15 cellular contexts compared by ENCODE assay signal in genomic region chr15:90819390-90819789, GRCh38. TPM values are rescaled to one million over a fixed set of nuclear protein-coding genes. Genes with fewer than 3 reads are reported as not detected.
DNase-seq lines count a peak whose midpoint lies in the region; ATAC-seq lines count a peak whose summit lies in the region.
"Had no signal": no experiment of that assay in that cellular context is flagged by ENCODE, and none has a peak within 500 bp of the region (broad histone marks: within the 10 kb centered on the region; RNA-seq: fewer than 3 reads in every experiment).

No MANE protein-coding gene starts in this region.

- CTCF ChIA-PET in activated CD4-positive, alpha-beta memory T cell treated with anti-CD3 and anti-CD28 coated beads, Interleukin-2, amount 10 ng/mL, durations not matched to agents 7 days and 5 days (lab: Charles Lee), result no interaction called here

- ATAC-seq in activated T-cell treated with anti-CD3 and anti-CD28 coated beads, Interleukin-2, amount 50 U/mL, for 72 hours (replicated peaks in 1 of 2), result peak; percentile 10 to 24
- peak; percentile 52 to 64 for ATAC-seq in right cardiac atrium

- WGBS in right cardiac atrium, result 90% methylated on average over 6 of the region's 6 CpGs

- H3K27me3 ChIP-seq in right cardiac atrium (ENCODE audit: control insufficient read depth, insufficient read depth), result no peaks in the 10 kb centered on the region
- H3K27me3 ChIP-seq: dorsolateral prefrontal cortex had no signal

- no peaks in the 10 kb centered on the region for H3K9me3 Mint-ChIP-seq in activated T-cell treated with anti-CD3 and anti-CD28 coated beads, Interleukin-2, amount 50 U/mL, for 72 hours
- no peaks in the 10 kb centered on the region for H3K9me3 Mint-ChIP-seq in activated CD4-positive, alpha-beta memory T cell treated with anti-CD3 and anti-CD28 coated beads, Interleukin-2, amount 10 ng/mL, durations not matched to agents 7 days and 5 days
- H3K9me3 Mint-ChIP-seq: brain had no signal

- H3K4me1 Mint-ChIP-seq in activated T-cell treated with anti-CD3 and anti-CD28 coated beads, Interleukin-2, amount 50 U/mL, for 72 hours (ENCODE audit: low read depth), result peaks cover 79% of the 10 kb centered on the region
- peaks cover 76% of the 10 kb centered on the region for H3K4me1 Mint-ChIP-seq in activated CD4-positive, alpha-beta memory T cell treated with anti-CD3 and anti-CD28 coated beads, Interleukin-2, amount 10 ng/mL, durations not matched to agents 7 days and 5 days

- peak overlapping the region; percentile 34 to 57 for H3K4me3 Mint-ChIP-seq in activated T-cell treated with anti-CD3 and anti-CD28 coated beads, Interleukin-2, amount 50 U/mL, for 72 hours
- H3K4me3 Mint-ChIP-seq in activated CD4-positive, alpha-beta memory T cell treated with anti-CD3 and anti-CD28 coated beads, Interleukin-2, amount 10 ng/mL, durations not matched to agents 7 days and 5 days, result no peak overlapping the region
- H3K4me3 Mint-ChIP-seq: brain had no signal

- H3K27me3 Mint-ChIP-seq in activated T-cell treated with anti-CD3 and anti-CD28 coated beads, Interleukin-2, amount 50 U/mL, for 72 hours (ENCODE audit: low read depth), result no peaks in the 10 kb centered on the region
- H3K27me3 Mint-ChIP-seq in activated CD4-positive, alpha-beta memory T cell treated with anti-CD3 and anti-CD28 coated beads, Interleukin-2, amount 10 ng/mL, durations not matched to agents 7 days and 5 days, result no peaks in the 10 kb centered on the region
- H3K27me3 Mint-ChIP-seq: brain had no signal

- POLR2A ChIA-PET in activated CD4-positive, alpha-beta memory T cell treated with anti-CD3 and anti-CD28 coated beads, Interleukin-2, amount 10 ng/mL, durations not matched to agents 7 days and 5 days (lab: Charles Lee), result interaction anchor here (3.0 to 9.9 kb wide), 5 partner anchors 9 to 54 kb away, joined by 8 to 157 read pairs (median 64); no protein-coding TSS in a partner anchor

- intact Hi-C loops in right cardiac atrium (cut with DNase I), result no loop called here

- H3K4me1 ChIP-seq in right cardiac atrium (ENCODE audit: control insufficient read depth, insufficient read depth, low read length), result no peaks in the 10 kb centered on the region

- H3K9me3 ChIP-seq in right cardiac atrium (ENCODE audit: control insufficient read depth, low read length), result no peaks in the 10 kb centered on the region

- H3K36me3 Mint-ChIP-seq in activated T-cell treated with anti-CD3 and anti-CD28 coated beads, Interleukin-2, amount 50 U/mL, for 72 hours (ENCODE audit: insufficient read depth in 2 of 2), result peaks cover 5 to 10% of the 10 kb centered on the region in 2 donors
- H3K36me3 Mint-ChIP-seq in activated CD4-positive, alpha-beta memory T cell treated with anti-CD3 and anti-CD28 coated beads, Interleukin-2, amount 10 ng/mL, durations not matched to agents 7 days and 5 days (ENCODE audit: low read depth), result peaks cover 29% of the 10 kb centered on the region
- H3K36me3 Mint-ChIP-seq: brain had no signal

- H3K27ac ChIP-seq in right cardiac atrium (ENCODE audit: low read length) (no peak overlapping the region), temporal lobe (ENCODE audit: low read depth, low read length) (peak overlapping the region; percentile 73)
- H3K27ac ChIP-seq: RWPE1 had no signal

- H3K27ac Mint-ChIP-seq in activated T-cell treated with anti-CD3 and anti-CD28 coated beads, Interleukin-2, amount 50 U/mL, for 72 hours, result peak overlapping the region; percentile 72
- peak overlapping the region; percentile 70 for H3K27ac Mint-ChIP-seq in activated CD4-positive, alpha-beta memory T cell treated with anti-CD3 and anti-CD28 coated beads, Interleukin-2, amount 10 ng/mL, durations not matched to agents 7 days and 5 days

- H3K4me3 ChIP-seq in right cardiac atrium (ENCODE audit: low read length), result no peak overlapping the region
- H3K4me3 ChIP-seq: dorsolateral prefrontal cortex, smooth muscle cell had no signal

- DNase-seq in activated T-cell treated with anti-CD3 and anti-CD28 coated beads, Interleukin-2, amount 50 U/mL, for 72 hours, result no peak
- no peak for DNase-seq in activated T-cell treated with anti-CD3 and anti-CD28 coated beads, Interleukin-2, amount 50 U/mL, for 1 hour
- DNase-seq in activated CD4-positive, alpha-beta memory T cell treated with anti-CD3 and anti-CD28 coated beads, Interleukin-2, amount 10 ng/mL, durations not matched to agents 7 days and 5 days, result no peak
- DNase-seq in right cardiac atrium, result no peak
- DNase-seq in SK-N-DZ (ENCODE audit: low spot score), result no peak
- no peak for DNase-seq in NCI-H2227 (lab: John Stamatoyannopoulos, UW; ENCODE audit: unreplicated experiment)
- no peak for DNase-seq in hippocampal formation (lab: John Stamatoyannopoulos, UW)
- DNase-seq: activated gamma-delta T cell, Calu3, dorsolateral prefrontal cortex, head of caudate nucleus had no signal

RNA-seq across cellular contexts. Expression of gene FURIN, which starts 49.0 kb away (rescaled TPM):
- total RNA-seq in activated T-cell treated with anti-CD3 and anti-CD28 coated beads, Interleukin-2, amount 50 U/mL, for 72 hours, result 100 to 1,000 TPM; 604 to 721 TPM
- total RNA-seq in activated CD4-positive, alpha-beta memory T cell treated with anti-CD3 and anti-CD28 coated beads, Interleukin-2, amount 10 ng/mL, durations not matched to agents 7 days and 5 days, result 100 to 1,000 TPM; 550 to 553 TPM
- total RNA-seq in right cardiac atrium, result 10 to 100 TPM; 57.4 to 69.0 (median 60.8) TPM
- 60.1 TPM for polyA plus RNA-seq in right cardiac atrium
- 14.8 TPM for total RNA-seq in temporal lobe
- 6.1 and 6.3 TPM in 2 replicates for polyA plus RNA-seq in SK-N-DZ (2014; cell fraction: cytosol; rRNA removed)
- 5.4 and 10.3 TPM in 2 replicates for polyA plus RNA-seq in SK-N-DZ (2014; cell fraction: nucleus; rRNA removed)

Comparison
In these comparisons a context has a peak if more than half of its experiments do, and no peak if none do; other contexts are left out.
1. RNA of gene FURIN, which starts 49.0 kb away (total RNA-seq): 604 to 721 TPM in activated T-cell treated with anti-CD3 and anti-CD28 coated beads, Interleukin-2, amount 50 U/mL, for 72 hours and 550 to 553 TPM in activated CD4-positive, alpha-beta memory T cell treated with anti-CD3 and anti-CD28 coated beads, Interleukin-2, amount 10 ng/mL, durations not matched to agents 7 days and 5 days; 57.4 to 69.0 TPM in right cardiac atrium and 14.8 TPM in temporal lobe (single experiment); every median in the first group is over 4 times any median in the second.